In the genomic region with DNA sequence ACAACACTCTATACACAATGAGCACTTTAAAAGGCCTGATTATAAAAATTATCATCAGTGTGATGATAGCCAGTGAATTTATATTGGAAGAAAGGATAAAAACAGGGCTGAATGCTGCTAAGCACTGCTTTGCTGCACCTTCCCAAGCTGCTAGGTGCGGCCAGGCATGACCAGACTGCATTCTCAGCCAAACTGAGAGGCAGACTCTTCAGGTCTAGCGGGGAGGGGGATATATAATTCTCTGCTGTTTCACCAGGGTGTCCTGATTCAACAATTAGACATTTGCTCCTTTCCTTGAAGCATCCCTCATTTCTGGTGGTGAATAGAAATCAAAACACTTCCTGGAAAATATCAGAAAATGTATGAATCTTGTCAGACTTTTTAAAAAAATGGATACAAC, we compare ENCODE assay signal across 17 cellular contexts.
DNase-seq lines count a peak whose midpoint lies in the region; ATAC-seq, FAIRE-seq and TF ChIP-seq lines count a peak whose summit lies in the region.
"Had no signal": no experiment of that assay in that cellular context is flagged by ENCODE, and none has a peak within 500 bp of the region (broad histone marks: within the 10 kb centered on the region; RNA-seq: fewer than 3 reads in every experiment).

No MANE protein-coding gene starts in this region.

- in situ Hi-C loops in GM12878 (cut with MboI), result no loop called here
- in situ Hi-C loops in mammary epithelial cell (cut with MboI; ENCODE audit: low sequenced_read_pairs in 2 of 2), result loop anchor here in 1 of 2 donors (25.0 kb wide), 1 partner anchor 266 kb away; no protein-coding TSS in a partner anchor

- POLR2A ChIA-PET in GM12878 (lab: Charles Lee), result no interaction called here

- H3K36me3 ChIP-seq in GM12878 (ENCODE audit: control insufficient read depth in 2 of 2, insufficient read depth in 2 of 2, low read length in 1 of 2), result no peaks in the 10 kb centered on the region
- H3K36me3 ChIP-seq in psoas muscle (ENCODE audit: insufficient read depth in 1 of 2, low read depth in 1 of 2), result peaks cover 0 to 7% of the 10 kb centered on the region in 2 donors
- peaks cover 0 to 5% (median 0%) of the 10 kb centered on the region in 3 donors for H3K36me3 ChIP-seq in esophagus squamous epithelium
- no peaks in the 10 kb centered on the region for H3K36me3 ChIP-seq in mammary epithelial cell (ENCODE audit: insufficient read depth, low read length)

- WGBS in GM12878 (ENCODE audit: insufficient coverage, insufficient replicate concordance, low lambda C conversion rate, missing lambda C conversion rate), result 25% methylated on average over 2 of the region's 2 CpGs
- WGBS in psoas muscle, 3 donors, result 89 to 93% (median 90%) methylated on average over 2 of the region's 2 CpGs
- WGBS in esophagus squamous epithelium, 2 donors, result 63 to 78% methylated on average over 2 of the region's 2 CpGs
- WGBS in mammary epithelial cell (ENCODE audit: low coverage, missing lambda C conversion rate), result 82% methylated on average over 2 of the region's 2 CpGs

- no peak overlapping the region for H3K9ac ChIP-seq in GM12878 (ENCODE audit: control insufficient read depth, insufficient read depth, low read length)
- H3K9ac ChIP-seq in mammary epithelial cell (ENCODE audit: insufficient read depth, low read length), result no peak overlapping the region

- no peak for ATAC-seq in GM12878
- ATAC-seq in psoas muscle, result no peak
- ATAC-seq: Panc1, Right ventricle myocardium inferior had no signal

- TF ChIP-seq CTCF in GM12878 (IDR thresholded peaks at IDR 0.05 in 2 of 3, conservative IDR thresholded peaks at IDR 0.05 in 1 of 3; ENCODE audit: control insufficient read depth in 2 of 3, extremely low read depth in 1 of 3, insufficient read depth in 1 of 3, low read depth in 3 of 3, low read length in 3 of 3), result no peak
- TF ChIP-seq CTCF in psoas muscle (IDR thresholded peaks at IDR 0.05), result no peak
- no peak for TF ChIP-seq CTCF in esophagus squamous epithelium (IDR thresholded peaks at IDR 0.05)
- no peak for TF ChIP-seq CTCF in mammary epithelial cell (conservative IDR thresholded peaks at IDR 0.05 in 1 of 2, IDR thresholded peaks at IDR 0.05 in 1 of 2; ENCODE audit: extremely low read depth in 1 of 2, insufficient read depth in 1 of 2, low read depth in 1 of 2, low read length in 2 of 2)
- TF ChIP-seq CTCF in GM10266 (IDR thresholded peaks at IDR 0.05; ENCODE audit: control insufficient read depth, insufficient read depth, low read depth, missing control alignments), result no peak

- H3K4me1 ChIP-seq in GM12878 (ENCODE audit: control insufficient read depth, insufficient read depth, low read length) (no peaks in the 10 kb centered on the region), psoas muscle (no peaks in the 10 kb centered on the region), esophagus squamous epithelium (no peaks in the 10 kb centered on the region), mammary epithelial cell (ENCODE audit: insufficient read depth, low read length) (no peaks in the 10 kb centered on the region)

- dilution Hi-C loops in mammary epithelial cell (cut with HindIII; ENCODE audit: low sequenced_read_pairs), result no loop called here

- no peaks in the 10 kb centered on the region for H4K20me1 ChIP-seq in GM12878 (ENCODE audit: control insufficient read depth, insufficient read depth)
- no peaks in the 10 kb centered on the region for H4K20me1 ChIP-seq in mammary epithelial cell (ENCODE audit: insufficient read depth, low read length)

- FAIRE-seq in GM12878 (lab: Jason Lieb, UNC), result no peak

- CTCF ChIA-PET in GM12878 (lab: Yijun Ruan, JAX), result no interaction called here
- CTCF ChIA-PET in mammary epithelial cell (lab: Charles Lee; ENCODE audit: low non-redundant PET), result no interaction called here

- DNase-seq in NCI-H524 (lab: John Stamatoyannopoulos, UW), result peak; percentile 34 to 44
- DNase-seq in NCI-H524 treated with DMSO at 0.1 percent for 48 hours (lab: John Stamatoyannopoulos, UW), result no peak
- DNase-seq in NCI-H2171 (lab: John Stamatoyannopoulos, UW), result peak; percentile 1
- no peak for DNase-seq in GM12878 (ENCODE audit: low read depth, low spot score)
- no peak for DNase-seq in psoas muscle
- DNase-seq in esophagus squamous epithelium (lab: John Stamatoyannopoulos, UW), result no peak
- DNase-seq in mammary epithelial cell, result no peak
- DNase-seq in GM10266 (ENCODE audit: extremely low spot score), result no peak
- DNase-seq: AML-193, DND-41, GDM1, GOT3, NCI-H1694 treated with DMSO at 0.1 percent for 48 hours, NCI-H526 treated with DMSO at 0.1 percent for 48 hours had no signal

- RAD21 ChIA-PET in GM12878 (lab: Charles Lee; ENCODE audit: unreplicated experiment), result no interaction called here

- no peaks in the 10 kb centered on the region for H3K27me3 ChIP-seq in GM12878 (replicated peaks in 1 of 2; ENCODE audit: control insufficient read depth in 2 of 2, insufficient read depth in 2 of 2, low read length in 1 of 2)
- H3K27me3 ChIP-seq in psoas muscle (ENCODE audit: insufficient read depth in 3 of 3, low read length in 2 of 3), result no peaks in the 10 kb centered on the region
- no peaks in the 10 kb centered on the region for H3K27me3 ChIP-seq in esophagus squamous epithelium
- H3K27me3 ChIP-seq in mammary epithelial cell (ENCODE audit: insufficient read depth, low read length), result no peaks in the 10 kb centered on the region

- intact Hi-C loops in GM12878 (cut with micrococcal nuclease; ENCODE audit: unreplicated experiment) (no loop called here), psoas muscle (cut with DNase I) (loop anchor here in 1 of 2 donors (10.0 kb wide), 1 partner anchor 364 kb away; no protein-coding TSS in a partner anchor), esophagus squamous epithelium (cut with DNase I) (no loop called here), mammary epithelial cell (cut with micrococcal nuclease) (no loop called here)

- H3K79me2 ChIP-seq in GM12878 (ENCODE audit: control insufficient read depth, insufficient read depth, low read length) (no peaks in the 10 kb centered on the region), mammary epithelial cell (ENCODE audit: insufficient read depth, low read length) (no peaks in the 10 kb centered on the region)

- TF ChIP-seq RAD21 in GM12878 (IDR thresholded peaks at IDR 0.05; ENCODE audit: insufficient read depth, low read depth, low read length), result no peak

- H3K4me2 ChIP-seq in GM12878 (ENCODE audit: control insufficient read depth, insufficient read depth) (no peak overlapping the region), mammary epithelial cell (ENCODE audit: insufficient read depth, low read depth, low read length) (no peak overlapping the region)

- H3K4me3 ChIP-seq in GM12878 (no peak overlapping the region), psoas muscle (no peak overlapping the region), esophagus squamous epithelium (no peak overlapping the region), mammary epithelial cell (replicated peaks in 1 of 3; ENCODE audit: insufficient read depth in 1 of 3, low read depth in 2 of 3, low read length in 3 of 3) (no peak overlapping the region)
- H3K4me3 ChIP-seq: SK-N-MC had no signal

- H3K27ac ChIP-seq in GM12878 (ENCODE audit: control insufficient read depth, insufficient read depth), result no peak overlapping the region
- peak overlapping the region; percentile 25 for H3K27ac ChIP-seq in psoas muscle
- no peak overlapping the region for H3K27ac ChIP-seq in esophagus squamous epithelium
- no peak overlapping the region for H3K27ac ChIP-seq in mammary epithelial cell (ENCODE audit: insufficient read depth, low read depth, low read length)
- H3K27ac ChIP-seq: SK-N-MC had no signal

- no peaks in the 10 kb centered on the region; the same call in 2 of the 3 replicates for H3K9me3 ChIP-seq in GM12878 (replicated peaks; ENCODE audit: control insufficient read depth, insufficient read depth, low read length)
- no peaks in the 10 kb centered on the region for H3K9me3 ChIP-seq in psoas muscle
- no peaks in the 10 kb centered on the region for H3K9me3 ChIP-seq in esophagus squamous epithelium
- no peaks in the 10 kb centered on the region for H3K9me3 ChIP-seq in mammary epithelial cell (replicated peaks; ENCODE audit: insufficient read depth, low read length)

- H2AFZ ChIP-seq in GM12878 (ENCODE audit: control insufficient read depth, low read depth, low read length) (no peak overlapping the region), mammary epithelial cell (ENCODE audit: low read depth, low read length) (no peak overlapping the region)

- TF ChIP-seq POLR2A in GM12878 (IDR thresholded peaks at IDR 0.05; ENCODE audit: low read depth, low read length), result no peak
- no peak for TF ChIP-seq POLR2A in esophagus squamous epithelium (IDR thresholded peaks at IDR 0.05)

- no peak for TF ChIP-seq EP300 in GM12878 (IDR thresholded peaks at IDR 0.05; ENCODE audit: borderline replicate concordance in 1 of 2, control insufficient read depth in 1 of 2, low read depth in 2 of 2, low read length in 2 of 2)

- SMC1A ChIA-PET in GM12878 (lab: Charles Lee; ENCODE audit: uncharacterized antibody, unreplicated experiment), result interaction anchor here (0.6 kb wide), 1 partner anchor 169 kb away, joined by 3 read pairs; no protein-coding TSS in a partner anchor

- BruUV-seq in GM12878 (replicated peaks; lab: Mats Ljungman, UMichigan), result no TSS peak
- BruUV-seq in mammary epithelial cell (replicated peaks; lab: Mats Ljungman, UMichigan), result no TSS peak

TF ChIP-seq in GM12878, 131 proteins besides CTCF, POLR2A, EP300 and RAD21 (continues in another document):
- TF ChIP-seq NR2C2 (IDR thresholded peaks at IDR 0.05; ENCODE audit: borderline replicate concordance, control insufficient read depth, insufficient read length, low read depth) (no peak), POLR2AphosphoS5 (IDR thresholded peaks at IDR 0.05; ENCODE audit: low read length) (no peak)

Comparison
In these comparisons a context has a peak if more than half of its experiments do, and no peak if none do; other contexts are left out.
1. DNase-seq: peak in NCI-H524 (2 of 2) and NCI-H2171 (single experiment); none in NCI-H524 treated with DMSO at 0.1 percent for 48 hours (single experiment), GM12878 (single experiment), psoas muscle (0 of 2), esophagus squamous epithelium (single experiment), mammary epithelial cell (single experiment) and GM10266 (single experiment).